10 cellular contexts compared by ENCODE assay signal in the genomic region with DNA sequence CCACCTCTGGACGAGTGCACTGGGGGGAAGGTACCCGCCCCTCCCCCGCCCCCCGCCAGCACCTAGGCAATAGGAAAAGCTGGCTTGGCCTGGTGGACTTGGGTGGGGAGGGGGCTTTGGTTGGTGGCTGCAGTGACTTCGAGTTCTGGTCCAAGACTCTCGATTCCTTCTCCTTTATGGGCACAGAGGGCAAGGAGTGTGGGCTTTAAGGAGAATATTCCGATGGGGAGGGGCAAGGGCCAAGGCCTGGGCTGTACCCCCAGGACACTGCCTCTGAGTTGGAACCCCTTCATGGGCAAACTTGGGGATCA. TPM values are rescaled to one million over a fixed set of nuclear protein-coding genes. Genes with fewer than 3 reads are reported as not detected.
DNase-seq lines count a peak whose midpoint lies in the region; FAIRE-seq and TF ChIP-seq lines count a peak whose summit lies in the region.
"Had no signal": no experiment of that assay in that cellular context is flagged by ENCODE, and none has a peak within 500 bp of the region (broad histone marks: within the 10 kb centered on the region; RNA-seq: fewer than 3 reads in every experiment).

No MANE protein-coding gene starts in this region.

- intact Hi-C loops in kidney (cut with DNase I): no loop called here

- peak overlapping the region; percentile 87 for H3K4me3 Mint-ChIP-seq in T-helper 1 cell treated with Interleukin-12 subunit alpha and Interleukin-12 subunit beta and Interleukin-4 antibody, amounts not matched to agents 30 μg/mL and 1 μg/mL, for 36 hours

- H3K9me3 ChIP-seq in adipocyte (ENCODE audit: control insufficient read depth, low read length) (no peaks in the 10 kb centered on the region), kidney (ENCODE audit: control insufficient read depth in 1 of 2, low read length in 2 of 2) (no peaks in the 10 kb centered on the region)

- H3K9ac ChIP-seq in adipocyte (ENCODE audit: low read length) (peak overlapping the region; percentile 94), kidney (ENCODE audit: low read length in 2 of 2) (peak overlapping the region; percentile 83 to 88)

- H3K36me3 ChIP-seq in adipocyte (ENCODE audit: control insufficient read depth, insufficient read depth, low read length, severe bottlenecking) (peaks cover 15% of the 10 kb centered on the region), kidney (ENCODE audit: control insufficient read depth in 1 of 2, insufficient read depth in 2 of 2, low read length in 2 of 2) (no peaks in the 10 kb centered on the region)

- H3K27me3 Mint-ChIP-seq in T-helper 1 cell treated with Interleukin-12 subunit alpha and Interleukin-12 subunit beta and Interleukin-4 antibody, amounts not matched to agents 30 μg/mL and 1 μg/mL, for 36 hours (ENCODE audit: low read depth): no peaks in the 10 kb centered on the region

- peak overlapping the region; percentile 59 to 82 for H3K27ac ChIP-seq in kidney (ENCODE audit: low read depth in 2 of 2, low read length in 2 of 2)
- H3K27ac ChIP-seq in temporal lobe (ENCODE audit: low read depth, low read length): peak overlapping the region; percentile 7

- DNase-seq in T-helper 1 cell (no peak), adipocyte (ENCODE audit: low read depth) (no peak), kidney (no peak), NCI-H82 (lab: John Stamatoyannopoulos, UW) (no peak), T1000 (lab: John Stamatoyannopoulos, UW) (no peak), NCI-H1048 (lab: John Stamatoyannopoulos, UW) (no peak)

- FAIRE-seq in kidney (lab: Jason Lieb, UNC): no peak
- FAIRE-seq: A204.1 had no signal

- H3K27ac Mint-ChIP-seq in T-helper 1 cell treated with Interleukin-12 subunit alpha and Interleukin-12 subunit beta and Interleukin-4 antibody, amounts not matched to agents 30 μg/mL and 1 μg/mL, for 36 hours: peak overlapping the region; percentile 74

- H3K4me1 Mint-ChIP-seq in T-helper 1 cell treated with Interleukin-12 subunit alpha and Interleukin-12 subunit beta and Interleukin-4 antibody, amounts not matched to agents 30 μg/mL and 1 μg/mL, for 36 hours (ENCODE audit: low read depth): peaks cover 19% of the 10 kb centered on the region

- TF ChIP-seq CTCF in kidney (IDR thresholded peaks at IDR 0.05; ENCODE audit: borderline replicate concordance, extremely low read depth, insufficient read depth): no peak

- H3K36me3 Mint-ChIP-seq in T-helper 1 cell treated with Interleukin-12 subunit alpha and Interleukin-12 subunit beta and Interleukin-4 antibody, amounts not matched to agents 30 μg/mL and 1 μg/mL, for 36 hours (ENCODE audit: low read depth): no peaks in the 10 kb centered on the region

- no peaks in the 10 kb centered on the region for H3K9me3 Mint-ChIP-seq in T-helper 1 cell treated with Interleukin-12 subunit alpha and Interleukin-12 subunit beta and Interleukin-4 antibody, amounts not matched to agents 30 μg/mL and 1 μg/mL, for 36 hours

- peaks cover 64% of the 10 kb centered on the region for H3K4me1 ChIP-seq in adipocyte (ENCODE audit: control insufficient read depth, insufficient read depth, low read length)
- peaks cover 13 to 23% of the 10 kb centered on the region in 2 donors for H3K4me1 ChIP-seq in kidney (ENCODE audit: control insufficient read depth in 1 of 2, insufficient read depth in 1 of 2, low read depth in 1 of 2, low read length in 2 of 2)

- H3K4me3 ChIP-seq in adipocyte (ENCODE audit: low read length) (peak overlapping the region; percentile 94), kidney (ENCODE audit: low read length in 2 of 2) (peak overlapping the region; percentile 77 to 90)

- no peaks in the 10 kb centered on the region for H3K27me3 ChIP-seq in adipocyte (replicated peaks; ENCODE audit: control insufficient read depth, insufficient read depth, low read length)

RNA-seq across cellular contexts. Expression of a gene that starts 0.4 kb away (rescaled TPM):
- 44.4 TPM for total RNA-seq in kidney
- 404 TPM for polyA plus RNA-seq in kidney (ENCODE audit: insufficient read depth, low read depth, low replicate concordance)
- total RNA-seq in temporal lobe: 3.0 TPM

RNA-seq across cellular contexts. Expression of a gene that starts 29.1 kb away (rescaled TPM):
- total RNA-seq in kidney: 61.7 TPM
- polyA plus RNA-seq in kidney (ENCODE audit: insufficient read depth, low read depth, low replicate concordance): 37.0 TPM
- 35.4 TPM for total RNA-seq in temporal lobe

RNA-seq across cellular contexts. Expression of a gene that starts 42.3 kb away (rescaled TPM):
- total RNA-seq in kidney: 0.22 TPM
- 0.43 TPM for polyA plus RNA-seq in kidney (ENCODE audit: insufficient read depth, low read depth, low replicate concordance)
- total RNA-seq in temporal lobe: 0.25 TPM
- total RNA-seq: T-helper 1 cell treated with Interleukin-12 subunit alpha and Interleukin-12 subunit beta and Interleukin-4 antibody, amounts not matched to agents 30 ng/mL and 1 ng/mL, for 36 hours had no signal

RNA-seq across cellular contexts. Expression of a gene that starts 52.2 kb away (rescaled TPM):
- total RNA-seq in kidney (38.9 TPM), temporal lobe (17.9 TPM)
- polyA plus RNA-seq in kidney (ENCODE audit: insufficient read depth, low read depth, low replicate concordance): 39.9 TPM

RNA-seq across cellular contexts. Expression of a gene that starts 53.4 kb away (rescaled TPM):
- 1.0 TPM for total RNA-seq in kidney
- polyA plus RNA-seq in kidney (ENCODE audit: insufficient read depth, low read depth, low replicate concordance): not detected
- 0.74 TPM for total RNA-seq in temporal lobe

Comparison
In these comparisons a context has a peak if more than half of its experiments do, and no peak if none do; other contexts are left out.
1. RNA of a gene that starts 0.4 kb away (total RNA-seq): 44.4 TPM in kidney (single experiment); 3.0 TPM in temporal lobe (single experiment); every median in the first group is over 10 times any median in the second.